In the genomic region with DNA sequence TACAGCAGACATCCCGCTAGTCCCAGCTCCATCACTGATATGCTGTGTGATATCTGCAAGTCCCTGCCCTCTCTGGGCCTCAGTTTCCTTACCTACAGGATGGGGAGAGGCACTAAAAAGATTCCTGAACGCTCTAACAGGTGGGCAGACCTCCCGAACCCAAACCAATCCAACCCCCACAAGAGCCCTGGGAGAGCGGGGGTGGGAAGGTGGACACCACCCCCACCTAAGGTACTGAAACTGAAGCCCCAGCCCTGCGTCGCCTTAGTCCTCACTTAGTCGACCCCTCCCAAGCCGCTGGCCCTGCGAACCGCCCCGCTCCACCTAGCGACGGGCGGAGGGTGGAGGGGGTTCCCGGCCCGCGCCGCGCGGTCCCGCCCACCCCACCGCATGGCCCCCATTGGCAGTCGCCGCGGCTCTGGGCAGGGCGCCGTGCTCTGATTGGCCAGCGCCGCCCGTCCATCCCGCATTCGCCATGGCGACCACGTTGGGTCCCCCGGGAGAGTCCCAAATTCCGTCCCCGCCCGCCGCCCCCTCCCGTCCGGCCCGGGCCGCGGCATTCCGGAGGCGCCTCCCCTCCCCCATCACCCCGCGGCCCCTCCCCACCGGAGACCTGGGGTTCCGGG, we compare ENCODE assay signal across 8 cellular contexts. TPM values are rescaled to one million over a fixed set of nuclear protein-coding genes. Genes with fewer than 3 reads are reported as not detected.
DNase-seq lines count a peak whose midpoint lies in the region; ATAC-seq and TF ChIP-seq lines count a peak whose summit lies in the region.

No MANE protein-coding gene starts in this region.

- H3K36me3 ChIP-seq in ACC112 (ENCODE audit: insufficient read depth, low read length): no peaks in the 10 kb centered on the region
- no peaks in the 10 kb centered on the region for H3K36me3 ChIP-seq in colonic mucosa

- H3K27me3 ChIP-seq in ACC112 (ENCODE audit: insufficient read depth, low read length) (0 out of 2 replicates have a peak, but pooled peaks cover 4% of the 10 kb centered on the region), colonic mucosa (no peaks in the 10 kb centered on the region)

- H3K9ac ChIP-seq in colonic mucosa (ENCODE audit: low read depth in 2 of 2, low read length in 2 of 2): peak overlapping the region; percentile 71 to 79

- peak overlapping the region; percentile 68 for H2AFZ ChIP-seq in ACC112 (ENCODE audit: low read length, unreplicated experiment)

- H3K4me1 ChIP-seq in ACC112 (ENCODE audit: control insufficient read depth, insufficient read depth, low read length, unreplicated experiment) (peaks cover 31% of the 10 kb centered on the region), colonic mucosa (no peaks in the 10 kb centered on the region)

- H3K27ac ChIP-seq in ACC112 (ENCODE audit: low read depth, low read length) (peak overlapping the region; percentile 2; the same call in 1 of the 2 replicates), colonic mucosa (peak overlapping the region; percentile 83)

- intact Hi-C loops in colonic mucosa (cut with DNase I): no loop called here

- no peak for TF ChIP-seq CTCF in colonic mucosa (IDR thresholded peaks at IDR 0.05)

- ATAC-seq in GM18517 (IDR thresholded peaks at IDR 0.05; ENCODE audit: unreplicated experiment): peak; percentile 42
- peak; percentile 61 for ATAC-seq in HG03095 (IDR thresholded peaks at IDR 0.05; ENCODE audit: unreplicated experiment)
- ATAC-seq in left lobe of liver: peak; percentile 91

- DNase-seq in NCI-H446 (lab: John Stamatoyannopoulos, UW) (peak; percentile 11 to 82), colonic mucosa (peak; percentile 94), left lobe of liver (ENCODE audit: low spot score) (peak; percentile 90)
- DNase-seq in activated CD4-positive, alpha-beta T cell treated with anti-CD3 and anti-CD28 coated beads for 4 hours: peak; percentile 92
- DNase-seq in stimulated activated CD4-positive, alpha-beta T cell treated with anti-CD3 and anti-CD28 coated beads, Interleukin-1b, Interleukin-23, amount 100 ng/mL, for 4 hours (ENCODE audit: low read depth in 2 of 2): peak; percentile 86 to 94

- H3K9me3 ChIP-seq in colonic mucosa: no peaks in the 10 kb centered on the region

- peak overlapping the region; percentile 85 for H3K4me3 ChIP-seq in ACC112 (ENCODE audit: low read depth, low read length)
- H3K4me3 ChIP-seq in colonic mucosa: peak overlapping the region; percentile 68

- peaks cover 18% of the 10 kb centered on the region for H3K79me2 ChIP-seq in ACC112 (ENCODE audit: control insufficient read depth, insufficient read depth, low read length, unreplicated experiment)

RNA-seq across cellular contexts. Expression of a gene that starts 0.6 kb away (rescaled TPM):
- 1 to 10 TPM; 1.9 to 2.5 TPM for total RNA-seq in colonic mucosa
- total RNA-seq in left lobe of liver: 0.83 TPM

RNA-seq across cellular contexts. Expression of a gene that starts 6.7 kb away (rescaled TPM):
- 1 to 10 TPM; 1.4 to 3.0 TPM for total RNA-seq in colonic mucosa
- 0.10 TPM for total RNA-seq in left lobe of liver

RNA-seq across cellular contexts. Expression of a gene that starts 49.5 kb away (rescaled TPM):
- total RNA-seq in colonic mucosa (100 to 1,000 TPM; 121 to 141 TPM), left lobe of liver (43.9 TPM)

Comparison
In these comparisons a context has a peak if more than half of its experiments do, and no peak if none do; other contexts are left out.
1. Peak in every context shown above with its lines: DNase-seq, ATAC-seq, H3K4me3 ChIP-seq and H3K27ac ChIP-seq.